16 cellular contexts compared by ENCODE assay signal in genomic region chr6:132731086-132731485, GRCh38. TPM values are rescaled to one million over a fixed set of nuclear protein-coding genes. Genes with fewer than 3 reads are reported as not detected.
A peak's percentile ranks its signal among the peaks of the same experiment; 100 is the strongest.
DNase-seq lines count a peak whose midpoint lies in the region; ATAC-seq, FAIRE-seq and TF ChIP-seq lines count a peak whose summit lies in the region.
"Had no signal": no experiment of that assay in that cellular context is flagged by ENCODE, and none has a peak within 500 bp of the region (broad histone marks: within the 10 kb centered on the region; RNA-seq: fewer than 3 reads in every experiment).

No MANE protein-coding gene starts in this region.

- no peak for TF ChIP-seq RAD21 in IMR-90 (IDR thresholded peaks at IDR 0.05; ENCODE audit: low read length)

- H3K4me2 ChIP-seq in IMR-90 (ENCODE audit: low read depth, low read length) (peak overlapping the region; percentile 63; the same call in 1 of the 2 replicates), smooth muscle cell (peak overlapping the region; percentile 56)

- CTCF ChIA-PET in IMR-90 (lab: Yijun Ruan, JAX) = interaction anchor here (0.7 kb wide), 1 partner anchor 61 kb away, joined by 3 read pairs; no protein-coding TSS in a partner anchor

- in situ Hi-C loops in IMR-90 (cut with MboI; ENCODE audit: low sequenced_read_pairs) = no loop called here

- peaks cover 0 to 1% of the 10 kb centered on the region in 2 donors for H3K4me1 Mint-ChIP-seq in immature natural killer cell

- no peak overlapping the region for H3K9ac ChIP-seq in IMR-90 (ENCODE audit: low read depth, low read length)
- H3K9ac ChIP-seq in smooth muscle cell (ENCODE audit: low read depth) = no peak overlapping the region

- no peak for FAIRE-seq in bronchial epithelial cell (lab: Jason Lieb, UNC)

- peak overlapping the region in 1 of 2 experiments; percentile 80; a peak in 2 of 4 replicates for H4K8ac ChIP-seq in IMR-90 (ENCODE audit: low read depth in 2 of 2, low read length in 2 of 2)

- peak overlapping the region; percentile 96 for H3K18ac ChIP-seq in IMR-90 (ENCODE audit: low read depth, low read length)

- peak; percentile 45 for ATAC-seq in IMR-90 (ENCODE audit: low read depth)
- ATAC-seq: Right ventricle myocardium inferior had no signal

- WGBS in IMR-90 (ENCODE audit: extremely low coverage in 2 of 2, insufficient read length in 1 of 2), 2 experiments = no CpG with 5 or more reads among the region's 2 CpGs
- 64% methylated on average over 2 of the region's 2 CpGs for WGBS in smooth muscle cell (ENCODE audit: low lambda C conversion rate)

- H2AFZ ChIP-seq in IMR-90 (replicated peaks; ENCODE audit: low read length, poor library complexity) (no peak overlapping the region), smooth muscle cell (ENCODE audit: low read depth) (no peak overlapping the region)

- H3K4me1 ChIP-seq in IMR-90 (ENCODE audit: control insufficient read depth, insufficient read depth, low read length) (peaks cover 18% of the 10 kb centered on the region), smooth muscle cell (ENCODE audit: low read depth) (no peaks in the 10 kb centered on the region)

- peak overlapping the region; percentile 82 for H2BK5ac ChIP-seq in IMR-90 (ENCODE audit: low read depth, low read length, poor library complexity, severe bottlenecking)

- 0 out of 3 replicates have a peak overlapping the region, but pooled peaks have one; percentile 16 for H2BK15ac ChIP-seq in IMR-90 (ENCODE audit: low read depth, low read length)

- intact Hi-C loops in IMR-90 (cut with micrococcal nuclease) = no loop called here

- 0 out of 2 replicates have a peak overlapping the region, but pooled peaks have one; percentile 59 for H3K23ac ChIP-seq in IMR-90 (ENCODE audit: low read depth, low read length)

- TF ChIP-seq POLR2A in IMR-90 (IDR thresholded peaks at IDR 0.05; ENCODE audit: low read depth, low read length) = no peak

- 0 out of 2 replicates have a peak overlapping the region, but pooled peaks have one; percentile 17 for H2AK5ac ChIP-seq in IMR-90 (ENCODE audit: low read depth, low read length)

- BruUV-seq in IMR-90 (replicated peaks; lab: Mats Ljungman, UMichigan) = no TSS peak

- H3K27ac Mint-ChIP-seq in immature natural killer cell = no peak overlapping the region
- H3K27ac Mint-ChIP-seq: CD4-positive, alpha-beta T cell had no signal

- peak overlapping the region; percentile 59; the same call in 1 of the 2 replicates for H4K5ac ChIP-seq in IMR-90 (ENCODE audit: low read depth, low read length)

- H4K91ac ChIP-seq in IMR-90 (ENCODE audit: insufficient read depth, low read depth, low read length) = peak overlapping the region; percentile 52

- peak overlapping the region; percentile 8; the same call in 1 of the 2 replicates for H3K56ac ChIP-seq in IMR-90 (ENCODE audit: extremely low read depth, insufficient read depth, low read length)

- H3K27me3 ChIP-seq in IMR-90 (ENCODE audit: control insufficient read depth, insufficient read depth, low read length) (no peaks in the 10 kb centered on the region), bronchial epithelial cell (ENCODE audit: control insufficient read depth, insufficient read depth, low read length) (no peaks in the 10 kb centered on the region), smooth muscle cell (ENCODE audit: low read depth) (no peaks in the 10 kb centered on the region)

- no peaks in the 10 kb centered on the region for H3K79me2 ChIP-seq in smooth muscle cell (ENCODE audit: low read depth)

- H3K4me3 Mint-ChIP-seq in immature natural killer cell = no peak overlapping the region
- H3K4me3 Mint-ChIP-seq: CD4-positive, alpha-beta T cell had no signal

- no peak overlapping the region for H2AK9ac ChIP-seq in IMR-90 (replicated peaks; ENCODE audit: low read depth, low read length, poor library complexity)

- no peak overlapping the region for H3K27ac ChIP-seq in IMR-90 (ENCODE audit: insufficient read depth, low read length)
- H3K27ac ChIP-seq in smooth muscle cell (ENCODE audit: low read depth) = peak overlapping the region; percentile 77

- no peaks in the 10 kb centered on the region for H3F3A ChIP-seq in smooth muscle cell (ENCODE audit: low read depth)

- no peaks in the 10 kb centered on the region for H3K9me3 ChIP-seq in IMR-90 (ENCODE audit: control insufficient read depth, insufficient read depth, low read length)
- H3K9me3 ChIP-seq in smooth muscle cell (replicated peaks; ENCODE audit: low read depth) = no peaks in the 10 kb centered on the region

- POLR2A ChIA-PET in IMR-90 (lab: Charles Lee; ENCODE audit: unreplicated experiment) = interaction anchor here (0.6 kb wide), 1 partner anchor 83 kb away, joined by 3 read pairs; no protein-coding TSS in a partner anchor

- peak overlapping the region; percentile 81 for H3K14ac ChIP-seq in IMR-90 (replicated peaks; ENCODE audit: low read depth, low read length)

- H3K4me3 ChIP-seq in IMR-90 (ENCODE audit: insufficient read depth, low read depth, low read length) = no peak overlapping the region
- no peak overlapping the region for H3K4me3 ChIP-seq in bronchial epithelial cell (ENCODE audit: low read depth, low read length)
- peak overlapping the region; percentile 6 for H3K4me3 ChIP-seq in smooth muscle cell

- no peaks in the 10 kb centered on the region for H3K9me3 Mint-ChIP-seq in immature natural killer cell
- H3K9me3 Mint-ChIP-seq: CD4-positive, alpha-beta T cell had no signal

- DNase-seq in IMR-90 (peak; percentile 55), bronchial epithelial cell (ENCODE audit: low read depth) (peak; percentile 45), kidney glomerular epithelial cell (lab: John Stamatoyannopoulos, UW) (peak; percentile 3), smooth muscle cell (lab: John Stamatoyannopoulos, UW; ENCODE audit: unreplicated experiment) (no peak), occipital lobe (lab: John Stamatoyannopoulos, UW) (no peak), immature natural killer cell (no peak)
- DNase-seq in stimulated activated CD4-positive, alpha-beta T cell treated with anti-CD3 and anti-CD28 coated beads, Interleukin-15, amount 100 ng/mL, for 24 hours = no peak
- DNase-seq: ACHN; CD4-positive, alpha-beta T cell; DMS79 treated with DMSO at 0.1 percent for 48 hours; GF-D8; GOT3; NCI-H187 treated with DMSO at 0.1 percent for 48 hours; NCI-H446; NCI-H748 treated with DMSO at 0.1 percent for 48 hours had no signal

- H4K20me1 ChIP-seq in IMR-90 (ENCODE audit: insufficient read depth, low read length) (no peaks in the 10 kb centered on the region), smooth muscle cell (ENCODE audit: low read depth) (no peaks in the 10 kb centered on the region)

- no peaks in the 10 kb centered on the region for H3K79me1 ChIP-seq in IMR-90 (ENCODE audit: low read depth in 1 of 2, low read length in 2 of 2)

- peak overlapping the region; percentile 40; the same call in 1 of the 2 replicates for H3K4ac ChIP-seq in IMR-90 (ENCODE audit: low read depth, low read length)

- peaks cover 10% of the 10 kb centered on the region for H3K9me1 ChIP-seq in IMR-90 (ENCODE audit: insufficient read depth, low read length)

- H2BK20ac ChIP-seq in IMR-90 (ENCODE audit: low read depth, low read length) = peak overlapping the region; percentile 97

- H3K36me3 ChIP-seq in IMR-90 (ENCODE audit: control insufficient read depth, insufficient read depth, low read length) (no peaks in the 10 kb centered on the region; the same call in 1 of the 2 replicates), bronchial epithelial cell (ENCODE audit: control insufficient read depth, insufficient read depth, low read length) (no peaks in the 10 kb centered on the region), smooth muscle cell (ENCODE audit: low read depth) (no peaks in the 10 kb centered on the region)

- TF ChIP-seq CTCF in IMR-90 (conservative IDR thresholded peaks at IDR 0.05; ENCODE audit: low read depth, low read length) (no peak), bronchial epithelial cell (IDR thresholded peaks at IDR 0.05; ENCODE audit: insufficient read depth, low read length, severe bottlenecking) (no peak), smooth muscle cell (IDR thresholded peaks at IDR 0.05; ENCODE audit: borderline replicate concordance, insufficient read depth, poor library complexity, severe bottlenecking) (no peak)

- H3K36me3 Mint-ChIP-seq in immature natural killer cell = no peaks in the 10 kb centered on the region

- H3K27me3 Mint-ChIP-seq in immature natural killer cell (ENCODE audit: low read depth in 3 of 3) = peaks cover 0 to 2% (median 2%) of the 10 kb centered on the region in 3 donors
- H3K27me3 Mint-ChIP-seq: CD4-positive, alpha-beta T cell had no signal

- dilution Hi-C loops in IMR-90 (cut with HindIII; ENCODE audit: low sequenced_read_pairs, unreplicated experiment) = no loop called here

- peak overlapping the region; percentile 84 for H2BK120ac ChIP-seq in IMR-90 (ENCODE audit: low read depth, low read length)

TF ChIP-seq in IMR-90, 13 proteins besides CTCF, POLR2A, EP300 and RAD21:
- no peak for TF ChIP-seq NFE2L2 (IDR thresholded peaks at IDR 0.05; ENCODE audit: low read depth, low read length)
- TF ChIP-seq FOS (IDR thresholded peaks at IDR 0.05; ENCODE audit: low read depth, low read length) = no peak
- TF ChIP-seq CHD1 (IDR thresholded peaks at IDR 0.05; ENCODE audit: low read depth, low read length) = no peak

RNA-seq across cellular contexts. Expression of gene VNN1, which starts 17.2 kb away (rescaled TPM):
- total RNA-seq in IMR-90 (2012; rRNA removed) = not detected in 2 replicates
- polyA plus RNA-seq in IMR-90 (2012; rRNA removed) = 0.04 and 0.07 TPM in 2 replicates
- polyA plus RNA-seq in IMR-90 (2012; cell fraction: cytosol; rRNA removed) = not detected in 2 replicates
- polyA plus RNA-seq in IMR-90 (2012; cell fraction: nucleus; rRNA removed; ENCODE audit: low replicate concordance) = 0.22 TPM in 1 of 2 replicates, not detected in the other
- 0.13 TPM in 1 of 2 replicates, not detected in the other for total RNA-seq in bronchial epithelial cell
- 0.13 and 0.99 TPM in 2 replicates for total RNA-seq in smooth muscle cell
- polyA plus RNA-seq in smooth muscle cell = 0.22 TPM in 1 of 2 replicates, not detected in the other
- not detected for total RNA-seq in occipital lobe
- polyA plus RNA-seq in immature natural killer cell = under 1 TPM in 1 of 3 donors, not detected in 2; 0.21 TPM
- total RNA-seq: CD4-positive, alpha-beta T cell had no signal

RNA-seq across cellular contexts. Expression of gene VNN2, which starts 26.6 kb away (rescaled TPM):
- total RNA-seq in IMR-90 (2012; rRNA removed) (not detected in 2 replicates), bronchial epithelial cell (0.26 TPM in 1 of 2 replicates, not detected in the other), smooth muscle cell (not detected in 2 replicates), occipital lobe (0.94 TPM)
- polyA plus RNA-seq in IMR-90 (2012; rRNA removed) (not detected in 2 replicates), smooth muscle cell (not detected in 2 replicates), immature natural killer cell (10 to 100 TPM; 46.8 to 63.6 (median 46.9) TPM)
- not detected in 2 replicates for polyA plus RNA-seq in IMR-90 (2012; cell fraction: cytosol; rRNA removed)
- polyA plus RNA-seq in IMR-90 (2012; cell fraction: nucleus; rRNA removed; ENCODE audit: low replicate concordance) = not detected in 2 replicates

Comparison
In these comparisons a context has a peak if more than half of its experiments do, and no peak if none do; other contexts are left out.
1. DNase-seq: peak in IMR-90 (single experiment), bronchial epithelial cell (single experiment) and kidney glomerular epithelial cell (single experiment); none in smooth muscle cell (single experiment), stimulated activated CD4-positive, alpha-beta T cell treated with anti-CD3 and anti-CD28 coated beads, Interleukin-15, amount 100 ng/mL, for 24 hours (single experiment), occipital lobe (single experiment) and immature natural killer cell (0 of 3).